ENCODE assay signal across 8 cellular contexts in genomic region chr13:44917589-44918322, GRCh38.
DNase-seq lines count a peak whose midpoint lies in the region; ATAC-seq and TF ChIP-seq lines count a peak whose summit lies in the region.

No MANE protein-coding gene starts in this region.

- no peak for TF ChIP-seq CTCF in C4-2B (conservative IDR thresholded peaks at IDR 0.05)
- TF ChIP-seq CTCF in liver (IDR thresholded peaks at IDR 0.05; ENCODE audit: low read depth, low read length, missing input control), result peak; percentile 49

- H3K36me3 ChIP-seq in duodenal mucosa (ENCODE audit: control insufficient read depth in 1 of 2, insufficient read depth in 2 of 2, low read length in 2 of 2), result no peaks in the 10 kb centered on the region
- H3K36me3 ChIP-seq in liver (ENCODE audit: control insufficient read depth in 4 of 4, insufficient read depth in 3 of 4, low read depth in 1 of 4, low read length in 3 of 4), result no peaks in the 10 kb centered on the region

- under 1% methylated on average over 41 of the region's 41 CpGs for WGBS in liver

- ATAC-seq in GM19372 (IDR thresholded peaks at IDR 0.05; ENCODE audit: low read depth, unreplicated experiment) (peak; percentile 81), HG03521 (IDR thresholded peaks at IDR 0.05; ENCODE audit: unreplicated experiment) (peak; percentile 82)

- H3K27ac ChIP-seq in C4-2B (peak overlapping the region; percentile 67), duodenal mucosa (ENCODE audit: low read depth, low read length) (peak overlapping the region; percentile 96), liver (ENCODE audit: low read depth in 1 of 2, low read length in 2 of 2) (peak overlapping the region; percentile 95 to 99)

- peak; percentile 83 for DNase-seq in NCI-H774 (lab: John Stamatoyannopoulos, UW)
- peak; percentile 94 to 96 for DNase-seq in activated CD4-positive, alpha-beta T cell treated with anti-CD3 and anti-CD28 coated beads, Interleukin-2, amount 50 U/mL, for 48 hours
- peak; percentile 97 to 98 for DNase-seq in stimulated activated CD4-positive, alpha-beta T cell treated with anti-CD3 and anti-CD28 coated beads, Interleukin-2, amount 100 ng/mL, for 48 hours

- H3K4me1 ChIP-seq in duodenal mucosa (ENCODE audit: control insufficient read depth in 1 of 2, insufficient read depth in 2 of 2, low read length in 2 of 2) (peaks cover 11 to 18% of the 10 kb centered on the region in 2 donors), liver (ENCODE audit: control insufficient read depth in 4 of 4, insufficient read depth in 4 of 4, low read length in 3 of 4) (peaks cover 0 to 4% (median 2%) of the 10 kb centered on the region in 4 donors)

- peak in 1 of 2 donors; percentile 48 for TF ChIP-seq RAD21 in liver (IDR thresholded peaks at IDR 0.05)

- peak overlapping the region; percentile 77 to 88 for H3K9ac ChIP-seq in duodenal mucosa (ENCODE audit: low read depth in 1 of 2, low read length in 2 of 2)
- H3K9ac ChIP-seq in liver (ENCODE audit: low read depth in 1 of 2, low read length in 2 of 2), result peak overlapping the region; percentile 57 to 98

- H3K9me3 ChIP-seq in duodenal mucosa (ENCODE audit: control insufficient read depth in 1 of 2, low read length in 2 of 2), result no peaks in the 10 kb centered on the region
- H3K9me3 ChIP-seq in liver (ENCODE audit: control insufficient read depth in 4 of 4, low read length in 3 of 4), result no peaks in the 10 kb centered on the region

- H3K27me3 ChIP-seq in duodenal mucosa (ENCODE audit: control insufficient read depth in 1 of 2, insufficient read depth in 2 of 2, low read length in 2 of 2) (no peaks in the 10 kb centered on the region), liver (ENCODE audit: control insufficient read depth in 4 of 4, insufficient read depth in 4 of 4, low read length in 3 of 4) (no peaks in the 10 kb centered on the region)

- H3K4me3 ChIP-seq in duodenal mucosa (ENCODE audit: low read depth in 1 of 2, low read length in 2 of 2) (peak overlapping the region; percentile 79 to 94), liver (ENCODE audit: low read depth in 1 of 3, low read length in 3 of 3) (peak overlapping the region; percentile 42 to 74 (median 50))

TF ChIP-seq in liver, 16 proteins besides CTCF, POLR2A, EP300 and RAD21:
- no peak for TF ChIP-seq SP1 (IDR thresholded peaks at IDR 0.05)
- no peak for TF ChIP-seq ZBTB33 (IDR thresholded peaks at IDR 0.05)
- TF ChIP-seq FOXA1 (IDR thresholded peaks at IDR 0.05), result peak; percentile 56
- peak; percentile 93 for TF ChIP-seq NR2F2 (IDR thresholded peaks at IDR 0.05)
- TF ChIP-seq MAX (IDR thresholded peaks at IDR 0.05), result peak; percentile 90
- TF ChIP-seq ATF3 (IDR thresholded peaks at IDR 0.05), result peak; percentile 100
- TF ChIP-seq YY1 (IDR thresholded peaks at IDR 0.05), result no peak
- peak; percentile 99 for TF ChIP-seq EGR1 (IDR thresholded peaks at IDR 0.05; ENCODE audit: low read depth in 2 of 2)
- TF ChIP-seq HNF4G (IDR thresholded peaks at IDR 0.05), result no peak
- TF ChIP-seq RXRA (IDR thresholded peaks at IDR 0.05), result peak; percentile 63 to 79
- no peak for TF ChIP-seq JUND (IDR thresholded peaks at IDR 0.05)
- peak; percentile 29 for TF ChIP-seq FOXA2 (IDR thresholded peaks at IDR 0.05)
- TF ChIP-seq TAF1 (conservative IDR thresholded peaks at IDR 0.05), result no peak
- TF ChIP-seq REST (IDR thresholded peaks at IDR 0.05), result peak; percentile 12
- TF ChIP-seq GABPA (IDR thresholded peaks at IDR 0.05 in 1 of 2, conservative IDR thresholded peaks at IDR 0.05 in 1 of 2), result peak in 1 of 2 donors; percentile 23
- peak; percentile 34 to 61 for TF ChIP-seq HNF4A (conservative IDR thresholded peaks at IDR 0.05)

Comparison
In these comparisons a context has a peak if more than half of its experiments do, and no peak if none do; other contexts are left out.
1. Peak in every context shown above with its lines: DNase-seq, ATAC-seq, H3K4me3 ChIP-seq and H3K27ac ChIP-seq.